Comparison of ENCODE assay signal across 8 cellular contexts in the genomic region with DNA sequence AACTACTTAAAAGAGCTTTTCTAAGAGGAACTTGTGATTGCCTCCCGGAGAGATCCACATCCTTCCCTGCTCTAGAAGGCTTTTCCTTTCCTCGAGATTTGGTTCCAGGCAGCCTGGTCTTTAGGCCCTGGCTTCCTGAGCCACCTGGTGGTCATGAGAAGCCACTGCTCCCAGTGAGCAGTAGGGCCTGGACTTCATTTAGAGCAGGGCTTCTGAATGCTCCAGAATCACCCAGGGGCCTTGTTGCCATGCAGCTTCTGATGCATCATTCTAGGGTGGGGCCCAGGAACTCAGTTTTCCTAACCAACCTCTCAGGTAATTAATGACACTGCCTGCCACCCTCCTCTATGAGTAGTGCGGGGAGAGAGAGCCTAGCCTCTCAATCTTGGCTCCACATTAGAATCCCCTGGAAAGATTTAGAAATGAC. TPM values are rescaled to one million over a fixed set of nuclear protein-coding genes. Genes with fewer than 3 reads are reported as not detected.
DNase-seq lines count a peak whose midpoint lies in the region; ATAC-seq lines count a peak whose summit lies in the region.

No MANE protein-coding gene starts in this region.

- DNase-seq in AG20443 (ENCODE audit: low spot score) (peak; percentile 92), NCI-H2196 treated with DMSO at 0.1 percent for 48 hours (lab: John Stamatoyannopoulos, UW; ENCODE audit: unreplicated experiment) (peak; percentile 8), lung microvascular endothelial cell (ENCODE audit: low read depth in 2 of 2) (peak; percentile 73 to 84)
- DNase-seq in activated CD4-positive, alpha-beta T cell treated with anti-CD3 and anti-CD28 coated beads, Interleukin-2, amount 50 U/mL, for 1 hour: peak; percentile 52
- DNase-seq in effector CD8-positive, alpha-beta T cell (lab: John Stamatoyannopoulos, UW): peak; percentile 28
- DNase-seq in stimulated activated CD8-positive, alpha-beta memory T cell treated with anti-CD3 and anti-CD28 coated beads, Interleukin-4, amount 100 ng/mL, for 4 hours (ENCODE audit: low read depth in 2 of 2, low spot score in 1 of 2): peak; percentile 12 to 22

- ATAC-seq in GM18517 (IDR thresholded peaks at IDR 0.05; ENCODE audit: unreplicated experiment) (peak; percentile 58), HG03025 (IDR thresholded peaks at IDR 0.05; ENCODE audit: low FRiP score, unreplicated experiment) (peak; percentile 57)

RNA-seq across cellular contexts. Expression of gene PSMD6, which starts 29.6 kb away (rescaled TPM):
- total RNA-seq in lung microvascular endothelial cell: 80.6 and 81.5 TPM in 2 replicates

Comparison
In these comparisons a context has a peak if more than half of its experiments do, and no peak if none do; other contexts are left out.
1. Peak in every context shown above with its lines: DNase-seq and ATAC-seq.
2. DNase-seq: peak in every context shown above with its lines; median percentile 92 in AG20443; 78 in lung microvascular endothelial cell; 52 in activated CD4-positive, alpha-beta T cell treated with anti-CD3 and anti-CD28 coated beads, Interleukin-2, amount 50 U/mL, for 1 hour; 28 in effector CD8-positive, alpha-beta T cell; 17 in stimulated activated CD8-positive, alpha-beta memory T cell treated with anti-CD3 and anti-CD28 coated beads, Interleukin-4, amount 100 ng/mL, for 4 hours; 8 in NCI-H2196 treated with DMSO at 0.1 percent for 48 hours.